15 cellular contexts compared by ENCODE assay signal in the genomic region with DNA sequence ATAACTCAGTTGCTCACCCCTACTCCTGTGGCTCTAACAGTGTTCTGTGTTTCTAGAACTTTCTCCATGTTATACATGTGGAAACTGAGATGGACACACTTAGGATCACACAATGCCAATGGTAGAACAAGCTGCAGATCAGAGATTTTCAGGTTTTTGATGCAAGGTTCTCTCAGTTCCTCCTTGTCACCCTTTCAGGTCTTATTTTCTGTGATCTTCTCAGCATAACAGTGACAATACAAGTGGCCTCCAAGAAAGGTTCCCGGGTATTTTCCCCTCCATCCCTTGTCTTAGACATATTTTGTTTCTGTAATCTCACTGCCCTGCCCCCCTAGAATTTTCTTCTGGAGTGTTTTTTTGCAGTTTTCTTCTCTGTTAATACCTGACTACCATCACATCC. TPM values are rescaled to one million over a fixed set of nuclear protein-coding genes. Genes with fewer than 3 reads are reported as not detected.
A peak's percentile ranks its signal among the peaks of the same experiment; 100 is the strongest.
DNase-seq lines count a peak whose midpoint lies in the region; ATAC-seq, FAIRE-seq and TF ChIP-seq lines count a peak whose summit lies in the region.
"Had no signal": no experiment of that assay in that cellular context is flagged by ENCODE, and none has a peak within 500 bp of the region (broad histone marks: within the 10 kb centered on the region; RNA-seq: fewer than 3 reads in every experiment).

No MANE protein-coding gene starts in this region.

- H3K9me3 ChIP-seq in OCI-LY1 (ENCODE audit: low read length) (no peaks in the 10 kb centered on the region), SJCRH30 (replicated peaks) (no peaks in the 10 kb centered on the region)

- H3K27ac ChIP-seq in OCI-LY1 (ENCODE audit: low read depth, low read length, poor library complexity, severe bottlenecking) (peak overlapping the region; percentile 70), SJCRH30 (no peak overlapping the region)
- H3K27ac ChIP-seq: KMS-11 had no signal

- H3K27ac Mint-ChIP-seq in Calu3 (ENCODE audit: unreplicated experiment) = no peak overlapping the region

- H3K27me3 Mint-ChIP-seq in Calu3 (ENCODE audit: unreplicated experiment) = no peaks in the 10 kb centered on the region

- H3K4me2 ChIP-seq in OCI-LY1 (ENCODE audit: low read length) = peak overlapping the region; percentile 77
- H3K4me2 ChIP-seq: KMS-11 had no signal

- H3K9ac ChIP-seq in OCI-LY1 (ENCODE audit: low read length) = no peak overlapping the region
- H3K9ac ChIP-seq: KMS-11 had no signal

- FAIRE-seq in GM12892 (lab: Jason Lieb, UNC) = peak; percentile 17
- FAIRE-seq: kidney had no signal

- no peak overlapping the region for H3K4me3 Mint-ChIP-seq in Calu3 (ENCODE audit: low read depth, unreplicated experiment)
- H3K4me3 Mint-ChIP-seq: neural crest cell had no signal

- no peak for TF ChIP-seq POLR2A in GM12892 (IDR thresholded peaks at IDR 0.05; ENCODE audit: low read depth, low read length)

- CTCF ChIA-PET in Calu3 (lab: Charles Lee) = no interaction called here

- BruUV-seq in Calu3 (replicated peaks; lab: Mats Ljungman, UMichigan) = no TSS peak

- H3K79me2 ChIP-seq in OCI-LY1 (ENCODE audit: insufficient read depth, low read length) = peaks cover 28% of the 10 kb centered on the region

- TF ChIP-seq CTCF in OCI-LY1 (IDR thresholded peaks at IDR 0.05; ENCODE audit: low read length) = no peak
- no peak for TF ChIP-seq CTCF in Calu3 (IDR thresholded peaks at IDR 0.05; ENCODE audit: unreplicated experiment)
- no peak for TF ChIP-seq CTCF in GM10266 (IDR thresholded peaks at IDR 0.05; ENCODE audit: control insufficient read depth, insufficient read depth, low read depth, missing control alignments)

- DNase-seq in GM12892 (ENCODE audit: insufficient read length) = no peak
- no peak for DNase-seq in Calu3
- DNase-seq in NOMO-1 treated with DMSO at 0.1 percent for 48 hours (lab: John Stamatoyannopoulos, UW; ENCODE audit: unreplicated experiment) = no peak
- no peak for DNase-seq in SJCRH30
- no peak for DNase-seq in GM10266 (ENCODE audit: extremely low spot score)
- DNase-seq: activated CD4-positive, alpha-beta T cell treated with anti-CD3 and anti-CD28 coated beads, Interleukin-2, amount 50 U/mL, for 1 hour; GF-D8; kidney; NCI-H2171 treated with DMSO at 0.1 percent for 48 hours had no signal

- H3K9me2 ChIP-seq in OCI-LY1 (ENCODE audit: low read depth, low read length) = no peaks in the 10 kb centered on the region

- H3K4me3 ChIP-seq in OCI-LY1 (ENCODE audit: low read depth, low read length, poor library complexity, severe bottlenecking) (no peak overlapping the region), SJCRH30 (no peak overlapping the region)

- H2AFZ ChIP-seq in OCI-LY1 (ENCODE audit: low read length) = no peak overlapping the region

- no peaks in the 10 kb centered on the region for H4K20me1 ChIP-seq in OCI-LY1 (ENCODE audit: insufficient read depth, low read length)

- H3K36me3 ChIP-seq in OCI-LY1 (ENCODE audit: insufficient read depth, low read length) (no peaks in the 10 kb centered on the region), SJCRH30 (peaks cover 2% of the 10 kb centered on the region; the same call in 1 of the 2 replicates)

- ATAC-seq in GM19463 (IDR thresholded peaks at IDR 0.05; ENCODE audit: unreplicated experiment) (peak; percentile 40), HG02938 (IDR thresholded peaks at IDR 0.05; ENCODE audit: unreplicated experiment) (peak; percentile 48)
- ATAC-seq: HCT116 had no signal

- H3K4me1 ChIP-seq in OCI-LY1 (ENCODE audit: insufficient read depth, low read length, severe bottlenecking) = peaks cover 94% of the 10 kb centered on the region
- H3K4me1 ChIP-seq in SJCRH30 = peaks cover 14% of the 10 kb centered on the region; the same call in 1 of the 2 replicates

- H3K27me3 ChIP-seq in OCI-LY1 (ENCODE audit: insufficient read depth, low read length) = no peaks in the 10 kb centered on the region
- H3K27me3 ChIP-seq in SJCRH30 = no peaks in the 10 kb centered on the region

- H3K36me3 Mint-ChIP-seq in Calu3 (ENCODE audit: insufficient read depth, unreplicated experiment) = peaks cover 15% of the 10 kb centered on the region

- peaks cover 8% of the 10 kb centered on the region; the same call in 1 of the 2 replicates for H3F3A ChIP-seq in OCI-LY1 (ENCODE audit: insufficient read depth, low read length)

- intact Hi-C loops in Calu3 (cut with micrococcal nuclease; ENCODE audit: unreplicated experiment) = loop anchor here (5.0 to 10.0 kb wide), 2 partner anchors 165 to 363 kb away; no protein-coding TSS in a partner anchor

- H3K4me1 Mint-ChIP-seq in Calu3 (ENCODE audit: low read depth, unreplicated experiment) = peaks cover 49% of the 10 kb centered on the region

- no peaks in the 10 kb centered on the region for H3K9me3 Mint-ChIP-seq in Calu3 (ENCODE audit: low read depth, unreplicated experiment)
- H3K9me3 Mint-ChIP-seq: neural crest cell had no signal

RNA-seq across cellular contexts. Expression of gene MGAT5, which starts 6.2 kb away (rescaled TPM):
- 23.7 TPM for polyA plus RNA-seq in GM12892 (2012; ENCODE audit: missing spikeins)
- 112 and 129 TPM in 2 replicates for total RNA-seq in Calu3 (2022)
- total RNA-seq in SJCRH30 (2014; rRNA removed; shearing (Covaris generic)) = 95.3 and 98.0 TPM in 2 replicates
